In the genomic region with DNA sequence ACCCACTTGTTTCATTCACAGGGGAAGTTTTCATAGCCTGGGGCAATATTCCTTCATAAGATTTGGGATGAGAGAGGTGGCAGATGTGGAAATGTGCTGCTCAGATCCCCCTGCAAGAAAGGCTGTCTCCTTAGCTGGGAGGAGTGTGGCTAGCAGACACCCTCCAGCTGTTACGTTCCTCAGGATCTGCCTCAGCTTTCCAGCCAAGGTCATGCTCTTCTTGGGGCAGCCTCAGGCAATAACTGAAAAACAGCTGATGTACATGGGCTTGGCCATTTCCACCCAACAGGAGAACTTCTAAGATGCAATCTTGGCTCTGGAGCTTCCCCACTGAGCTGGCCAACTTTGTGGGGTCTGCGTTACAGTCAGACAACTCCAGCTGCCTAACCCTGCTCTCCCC, we compare ENCODE assay signal across 15 cellular contexts. TPM values are rescaled to one million over a fixed set of nuclear protein-coding genes. Genes with fewer than 3 reads are reported as not detected.
DNase-seq lines count a peak whose midpoint lies in the region; TF ChIP-seq lines count a peak whose summit lies in the region.
"Had no signal": no experiment of that assay in that cellular context is flagged by ENCODE, and none has a peak within 500 bp of the region (broad histone marks: within the 10 kb centered on the region; RNA-seq: fewer than 3 reads in every experiment).

No MANE protein-coding gene starts in this region.

- no peaks in the 10 kb centered on the region for H3K27me3 ChIP-seq in dorsolateral prefrontal cortex
- H3K27me3 ChIP-seq: BE2C had no signal

- intact Hi-C loops in dorsolateral prefrontal cortex (cut with DNase I), result no loop called here

- H3K4me3 ChIP-seq in dorsolateral prefrontal cortex, result no peak overlapping the region

- H3K27ac ChIP-seq in dorsolateral prefrontal cortex, result peak overlapping the region in 36 of 59 donors; percentile 2 to 95 (median 53)
- peak overlapping the region; percentile 17 for H3K27ac ChIP-seq in temporal lobe (ENCODE audit: low read depth, low read length)

- peak; percentile 69 for DNase-seq in NCI-H226
- DNase-seq in dorsolateral prefrontal cortex, result no peak
- DNase-seq in left kidney (ENCODE audit: low read depth, low spot score), result peak; percentile 55
- no peak for DNase-seq in 8988T
- DNase-seq in NCI-H2227 treated with DMSO at 0.1 percent for 48 hours (lab: John Stamatoyannopoulos, UW), result no peak
- DNase-seq in SIG-M5 (lab: John Stamatoyannopoulos, UW), result no peak
- DNase-seq: activated CD4-positive, alpha-beta T cell treated with anti-CD3 and anti-CD28 coated beads for 36 hours; activated CD8-positive, alpha-beta memory T cell treated with anti-CD3 and anti-CD28 coated beads, Interleukin-2, amount 50 U/mL, for 4 hours; activated naive CD4-positive, alpha-beta T cell treated with anti-CD3 and anti-CD28 coated beads, Interleukin-2, amount 10 ng/mL, durations not matched to agents 7 days and 5 days; BE2C; effector CD4-positive, alpha-beta T cell; H7; NCI-H1436; T1000 had no signal

- no peak for TF ChIP-seq CTCF in dorsolateral prefrontal cortex (IDR thresholded peaks at IDR 0.05 in 54 of 56, conservative IDR thresholded peaks at IDR 0.05 in 2 of 56; ENCODE audit: low read depth in 1 of 56, partially characterized antibody in 56 of 56)

RNA-seq across cellular contexts. Expression of gene SEPTIN7, which starts 51.3 kb away (rescaled TPM):
- total RNA-seq in dorsolateral prefrontal cortex (1,000 to 10,000 TPM in 1 of 120 experiments, 100 to 1,000 TPM in 119; 401 to 1,012 (median 568) TPM), temporal lobe (210 TPM)

RNA-seq across cellular contexts. Expression of gene HERPUD2, which starts 54.6 kb away (rescaled TPM):
- total RNA-seq in dorsolateral prefrontal cortex (10 to 100 TPM; 24.1 to 66.9 (median 36.4) TPM), temporal lobe (16.7 TPM)

Comparison
In these comparisons a context has a peak if more than half of its experiments do, and no peak if none do; other contexts are left out.
1. DNase-seq: peak in NCI-H226 (single experiment) and left kidney (single experiment); none in dorsolateral prefrontal cortex (0 of 10), 8988T (single experiment), NCI-H2227 treated with DMSO at 0.1 percent for 48 hours (single experiment) and SIG-M5 (single experiment).